In the genomic region with DNA sequence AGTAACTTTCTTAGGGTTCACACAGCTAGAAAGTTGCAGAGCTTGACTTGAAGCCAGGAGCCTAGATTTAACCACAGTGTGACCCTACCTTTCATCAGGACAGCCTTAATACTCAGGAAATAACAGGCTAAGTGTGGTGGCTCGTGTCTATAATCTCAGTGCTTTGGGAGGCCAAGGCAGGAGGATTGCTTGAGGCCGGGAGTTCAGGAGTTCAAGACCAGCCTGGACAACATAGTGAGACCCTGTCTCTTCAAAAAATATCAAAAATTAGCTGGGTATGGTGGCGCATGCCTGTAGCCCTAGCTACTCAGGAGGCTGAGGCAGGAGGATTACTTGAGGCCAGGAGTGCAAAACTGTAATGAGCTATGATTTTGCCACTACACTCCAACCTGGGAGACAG, we compare ENCODE assay signal across 26 cellular contexts.
A peak's percentile ranks its signal among the peaks of the same experiment; 100 is the strongest.
DNase-seq lines count a peak whose midpoint lies in the region; ATAC-seq, FAIRE-seq and TF ChIP-seq lines count a peak whose summit lies in the region.
"Had no signal": no experiment of that assay in that cellular context is flagged by ENCODE, and none has a peak within 500 bp of the region (broad histone marks: within the 10 kb centered on the region; RNA-seq: fewer than 3 reads in every experiment).

No MANE protein-coding gene starts in this region.

- H2BK120ac ChIP-seq in H1 (replicated peaks; ENCODE audit: low read depth, low read length), result no peak overlapping the region

- no peak overlapping the region for H3K23ac ChIP-seq in H1 (ENCODE audit: insufficient read length)

- H3K9me3 Mint-ChIP-seq in WTC11 (no peaks in the 10 kb centered on the region), endothelial cell (ENCODE audit: unreplicated experiment) (no peaks in the 10 kb centered on the region)

- H3K27me3 Mint-ChIP-seq in WTC11 (ENCODE audit: low read depth) (no peaks in the 10 kb centered on the region), endothelial cell (ENCODE audit: unreplicated experiment) (no peaks in the 10 kb centered on the region)
- H3K27me3 Mint-ChIP-seq: CD4-positive, alpha-beta memory T cell; CD4-positive, CD25-positive, alpha-beta regulatory T cell had no signal

- H3K4ac ChIP-seq in H1 (replicated peaks; ENCODE audit: insufficient read length, low read depth, low read length), result no peak overlapping the region

- TF ChIP-seq RAD21 in H1 (IDR thresholded peaks at IDR 0.05 in 1 of 2, conservative IDR thresholded peaks at IDR 0.05 in 1 of 2; ENCODE audit: low read depth in 2 of 2, low read length in 2 of 2), result no peak

- H3K4me3 ChIP-seq in H1 (ENCODE audit: extremely low read depth in 1 of 4, insufficient read depth in 2 of 4, low read depth in 3 of 4, low read length in 4 of 4), result no peak overlapping the region
- H3K4me3 ChIP-seq: BLaER1, GM12878 had no signal

- H3K36me3 Mint-ChIP-seq in WTC11, result no peaks in the 10 kb centered on the region
- H3K36me3 Mint-ChIP-seq in endothelial cell (ENCODE audit: low read depth, unreplicated experiment), result no peaks in the 10 kb centered on the region
- H3K36me3 Mint-ChIP-seq: CD14-positive monocyte; CD4-positive, alpha-beta memory T cell; CD4-positive, CD25-positive, alpha-beta regulatory T cell; CD8-positive, alpha-beta memory T cell had no signal

- WGBS in H1 (ENCODE audit: extremely low coverage in 1 of 2, insufficient coverage in 1 of 2, insufficient read length in 1 of 2, insufficient replicate concordance in 2 of 2, low coverage in 1 of 2, low lambda C conversion rate in 2 of 2, missing lambda C conversion rate in 1 of 2), 2 experiments, result 87% methylated on average over 3 of the region's 3 CpGs; no CpG with 5 or more reads in 1 of the 2 experiments

- no peak for ATAC-seq in WTC11
- no peak for ATAC-seq in HG03135 (IDR thresholded peaks at IDR 0.05; ENCODE audit: unreplicated experiment)
- ATAC-seq: GM12878 had no signal

- no peak overlapping the region for H4K8ac ChIP-seq in H1 (ENCODE audit: extremely low read depth, insufficient read depth, low read length)

- no peak overlapping the region for H2BK15ac ChIP-seq in H1 (ENCODE audit: low read length)

- POLR2A ChIA-PET in WTC11 (lab: Charles Lee) (no interaction called here), H1 (lab: Charles Lee; ENCODE audit: partially characterized antibody) (no interaction called here)

- H3K4me3 Mint-ChIP-seq in WTC11, result no peak overlapping the region
- H3K4me3 Mint-ChIP-seq in endothelial cell (ENCODE audit: unreplicated experiment), result no peak overlapping the region
- H3K4me3 Mint-ChIP-seq: CD14-positive monocyte; CD4-positive, CD25-positive, alpha-beta regulatory T cell; CD8-positive, alpha-beta memory T cell had no signal

- no peak overlapping the region for H2AK5ac ChIP-seq in H1 (ENCODE audit: low read depth, low read length)

- H3K14ac ChIP-seq in H1 (ENCODE audit: insufficient read length), result no peak overlapping the region

- no peak overlapping the region for H3K18ac ChIP-seq in H1 (ENCODE audit: extremely low read depth, low read length)

- no peak overlapping the region for H3K27ac ChIP-seq in H1 (ENCODE audit: low read depth, low read length)
- H3K27ac ChIP-seq: BLaER1 had no signal

- H3K9me3 ChIP-seq in H1 (ENCODE audit: insufficient read depth in 2 of 2, low read depth in 1 of 2, low read length in 1 of 2), result no peaks in the 10 kb centered on the region
- H3K9me3 ChIP-seq: BE2C, BLaER1 had no signal

- no peak for TF ChIP-seq POLR2A in H1 (IDR thresholded peaks at IDR 0.05; ENCODE audit: control extremely low read depth in 1 of 2, low read depth in 2 of 2, low read length in 2 of 2)

- peaks cover 0 to 8% (median 6%) of the 10 kb centered on the region in 4 experiments; a peak in 3 of 7 replicates for H3K4me1 ChIP-seq in H1 (replicated peaks in 1 of 4; ENCODE audit: control insufficient read depth in 3 of 4, insufficient read depth in 4 of 4, low read length in 3 of 4)
- H3K4me1 ChIP-seq: BLaER1 had no signal

- peaks cover 37% of the 10 kb centered on the region for H3K4me1 Mint-ChIP-seq in WTC11
- no peaks in the 10 kb centered on the region for H3K4me1 Mint-ChIP-seq in endothelial cell (ENCODE audit: unreplicated experiment)
- H3K4me1 Mint-ChIP-seq: CD14-positive monocyte; CD4-positive, alpha-beta memory T cell; CD4-positive, CD25-positive, alpha-beta regulatory T cell; CD8-positive, alpha-beta memory T cell had no signal

- no peak for FAIRE-seq in H1 (lab: Jason Lieb, UNC)
- FAIRE-seq: A204.1, GM12878, GM12892, GM18507 had no signal

- no peak overlapping the region for H3K27ac Mint-ChIP-seq in WTC11
- no peak overlapping the region for H3K27ac Mint-ChIP-seq in endothelial cell (ENCODE audit: unreplicated experiment)
- H3K27ac Mint-ChIP-seq: CD14-positive monocyte; CD4-positive, alpha-beta memory T cell; CD4-positive, CD25-positive, alpha-beta regulatory T cell; CD8-positive, alpha-beta memory T cell had no signal

- no peaks in the 10 kb centered on the region for H4K20me1 ChIP-seq in H1 (replicated peaks in 1 of 2; ENCODE audit: control insufficient read depth in 1 of 2, insufficient read depth in 2 of 2, low read length in 2 of 2)
- H4K20me1 ChIP-seq: BLaER1 had no signal

- no peak overlapping the region for H2BK12ac ChIP-seq in H1 (ENCODE audit: low read depth, low read length)

- H2AFZ ChIP-seq in H1 (ENCODE audit: low read length), result no peak overlapping the region

- no peak overlapping the region for H3K4me2 ChIP-seq in H1 (ENCODE audit: insufficient read depth in 1 of 2, low read depth in 2 of 2, low read length in 2 of 2)
- H3K4me2 ChIP-seq: BLaER1 had no signal

- H4K5ac ChIP-seq in H1 (ENCODE audit: insufficient read length, low read depth, low read length), result peak overlapping the region; percentile 5

- H4K91ac ChIP-seq in H1 (replicated peaks; ENCODE audit: insufficient read length, low read length), result no peak overlapping the region

- H3K23me2 ChIP-seq in H1 (ENCODE audit: low read depth, low read length), result no peaks in the 10 kb centered on the region

- no peaks in the 10 kb centered on the region for H3K79me2 ChIP-seq in H1 (ENCODE audit: control insufficient read depth in 1 of 2, insufficient read depth in 2 of 2, low read length in 2 of 2)

- H2BK5ac ChIP-seq in H1 (ENCODE audit: low read depth, low read length), result no peak overlapping the region

- TF ChIP-seq EP300 in H1 (IDR thresholded peaks at IDR 0.05; ENCODE audit: borderline replicate concordance in 1 of 2, low read depth in 2 of 2, low read length in 2 of 2), result no peak

- H3K36me3 ChIP-seq in H1 (ENCODE audit: control insufficient read depth in 2 of 4, insufficient read depth in 4 of 4, low read length in 3 of 4), result no peaks in the 10 kb centered on the region
- H3K36me3 ChIP-seq: BE2C, BLaER1 had no signal

- TF ChIP-seq CTCF in WTC11 (IDR thresholded peaks at IDR 0.05), result no peak
- no peak for TF ChIP-seq CTCF in H1 (IDR thresholded peaks at IDR 0.05; ENCODE audit: control extremely low read depth in 1 of 3, insufficient read depth in 1 of 3, low read depth in 1 of 3, low read length in 3 of 3)
- TF ChIP-seq CTCF in endothelial cell (IDR thresholded peaks at IDR 0.05; ENCODE audit: unreplicated experiment), result no peak

- no peak overlapping the region for H2BK20ac ChIP-seq in H1 (ENCODE audit: low read length)

- no peak overlapping the region for H3K56ac ChIP-seq in H1 (replicated peaks; ENCODE audit: insufficient read length, low read depth, low read length)

- no peaks in the 10 kb centered on the region for H3K27me3 ChIP-seq in H1 (replicated peaks in 1 of 4; ENCODE audit: control insufficient read depth in 3 of 4, extremely low read depth in 1 of 4, insufficient read depth in 3 of 4, low read length in 3 of 4)
- H3K27me3 ChIP-seq: BE2C, BLaER1 had no signal

- CTCF ChIA-PET in WTC11 (lab: Charles Lee) (no interaction called here), H1 (lab: Charles Lee; ENCODE audit: partially characterized antibody) (interaction anchor here (0.9 kb wide), 1 partner anchor 49 kb away, joined by 3 read pairs; no protein-coding TSS in a partner anchor)

- H3K79me1 ChIP-seq in H1 (ENCODE audit: low read depth, low read length), result no peaks in the 10 kb centered on the region

- DNase-seq in WTC11 (ENCODE audit: low spot score), result no peak
- DNase-seq in H1 (ENCODE audit: low read depth in 1 of 2, low spot score in 2 of 2), result no peak
- DNase-seq in activated CD4-positive, alpha-beta T cell treated with anti-CD3 and anti-CD28 coated beads, Interleukin-2, amount 50 U/mL, for 48 hours, result no peak
- no peak for DNase-seq in endothelial cell (ENCODE audit: low spot score)
- DNase-seq: 8988T; ACHN; BE2C; C1 segment of cervical spinal cord; CD4-positive, alpha-beta memory T cell; CD4-positive, CD25-positive, alpha-beta regulatory T cell; CD8-positive, alpha-beta memory T cell; COR-L47; DMS 273 treated with DMSO at 0.1 percent for 48 hours; DMS153; DMS53; DMS79; DND-41; EL; GDM1 had no signal

- H3K9ac ChIP-seq in H1 (replicated peaks in 1 of 4; ENCODE audit: extremely low read depth in 1 of 4, low read depth in 3 of 4, low read length in 3 of 4), result no peak overlapping the region
- H3K9ac ChIP-seq: BLaER1 had no signal

TF ChIP-seq in WTC11, 78 proteins besides CTCF, POLR2A, EP300 and RAD21:
- TF ChIP-seq JUN (CRISPR knock-in tag; IDR thresholded peaks at IDR 0.05) (no peak), ZNF121 (CRISPR knock-in tag; IDR thresholded peaks at IDR 0.05) (peak; percentile 61; the same call in 1 of the 2 replicates)

TF ChIP-seq in H1, 55 proteins besides CTCF, POLR2A, EP300 and RAD21:
- TF ChIP-seq KDM1A (IDR thresholded peaks at IDR 0.05; ENCODE audit: borderline replicate concordance, low read length), result 0 out of 2 replicates have a peak, but pooled peaks have one; percentile 13
- TF ChIP-seq GTF2F1 (IDR thresholded peaks at IDR 0.05; ENCODE audit: borderline replicate concordance, low read depth, low read length), result no peak
- no peak for TF ChIP-seq SAP30 (IDR thresholded peaks at IDR 0.05; ENCODE audit: insufficient read depth, insufficient replicate concordance, low read length)
